In the genomic region with DNA sequence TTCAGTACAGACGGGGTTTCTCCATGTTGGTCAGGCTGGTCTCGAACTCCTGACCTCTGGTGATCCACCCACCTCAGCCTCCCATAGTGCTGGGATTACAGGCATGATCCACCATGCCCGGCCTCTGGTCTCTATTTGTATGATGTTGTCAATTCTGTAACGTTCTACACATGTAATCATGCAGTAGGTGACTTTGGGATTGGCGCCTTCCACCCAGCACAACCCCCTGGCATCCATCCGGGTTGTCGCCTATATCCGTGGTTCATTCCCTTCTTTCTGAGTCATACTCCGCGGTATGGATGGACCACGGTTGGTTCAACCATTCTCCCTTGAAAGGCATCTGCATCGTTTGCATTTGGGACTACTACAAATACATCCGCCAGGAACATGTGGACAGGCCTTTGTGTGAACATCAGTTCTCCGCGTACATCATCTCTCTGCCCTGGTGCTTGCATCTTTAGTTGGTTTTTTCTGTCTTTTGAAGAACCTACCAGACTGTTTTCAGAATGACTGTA, we compare ENCODE assay signal across 20 cellular contexts.
DNase-seq lines count a peak whose midpoint lies in the region; ATAC-seq and TF ChIP-seq lines count a peak whose summit lies in the region.
"Had no signal": no experiment of that assay in that cellular context is flagged by ENCODE, and none has a peak within 500 bp of the region (broad histone marks: within the 10 kb centered on the region; RNA-seq: fewer than 3 reads in every experiment).

No MANE protein-coding gene starts in this region.

- no peaks in the 10 kb centered on the region for H3F3A ChIP-seq in GM23248 (ENCODE audit: insufficient read depth)

- peak overlapping the region in 3 of 4 donors; percentile 80 to 94 (median 87) for H3K27ac ChIP-seq in Peyer's patch
- H3K27ac ChIP-seq in colonic mucosa: peak overlapping the region; percentile 25
- H3K27ac ChIP-seq in stomach: no peak overlapping the region
- no peak overlapping the region for H3K27ac ChIP-seq in GM23248
- H3K27ac ChIP-seq: RWPE1 had no signal

- no peak for DNase-seq in Calu3
- no peak for DNase-seq in Peyer's patch
- no peak for DNase-seq in colonic mucosa
- DNase-seq in stomach: peak; percentile 20
- DNase-seq in stimulated activated effector memory CD8-positive, alpha-beta T cell treated with anti-CD3 and anti-CD28 coated beads, Interleukin-12 subunit alpha, Interleukin-12 subunit beta, amount 100 ng/mL, for 72 hours (ENCODE audit: low spot score in 2 of 2): no peak
- no peak for DNase-seq in GM23248
- DNase-seq in AML-193 (lab: John Stamatoyannopoulos, UW): no peak
- no peak for DNase-seq in DMS 273 treated with DMSO at 0.1 percent for 48 hours (lab: John Stamatoyannopoulos, UW)
- DNase-seq: BE2C, DMS79 treated with DMSO at 0.1 percent for 48 hours, H9, Karpas-422, NCI-H1694, NCI-H2081, NCI-H2171, NCI-H446, NCI-H526 treated with DMSO at 0.1 percent for 48 hours, SIG-M5, SK-N-SH had no signal

- TF ChIP-seq POLR2A in Peyer's patch (IDR thresholded peaks at IDR 0.05) (no peak), stomach (IDR thresholded peaks at IDR 0.05) (no peak)

- no peaks in the 10 kb centered on the region for H3K27me3 ChIP-seq in Peyer's patch
- H3K27me3 ChIP-seq in colonic mucosa: no peaks in the 10 kb centered on the region
- H3K27me3 ChIP-seq in stomach: no peaks in the 10 kb centered on the region
- H3K27me3 ChIP-seq in GM23248 (replicated peaks; ENCODE audit: insufficient read depth): peaks cover 20% of the 10 kb centered on the region
- H3K27me3 ChIP-seq: BE2C had no signal

- CTCF ChIA-PET in Calu3 (lab: Charles Lee): no interaction called here

- intact Hi-C loops in Calu3 (cut with micrococcal nuclease; ENCODE audit: unreplicated experiment) (loop anchor here (10.0 kb wide), 1 partner anchor 69 kb away; no protein-coding TSS in a partner anchor), colonic mucosa (cut with DNase I) (no loop called here), stomach (cut with DNase I; ENCODE audit: low total_unique reads) (no loop called here)

- no TSS peak for BruUV-seq in Calu3 (replicated peaks; lab: Mats Ljungman, UMichigan)

- H3K9me3 Mint-ChIP-seq in Calu3 (ENCODE audit: low read depth, unreplicated experiment): no peaks in the 10 kb centered on the region
- peaks cover 4% of the 10 kb centered on the region for H3K9me3 Mint-ChIP-seq in stimulated activated effector memory CD8-positive, alpha-beta T cell treated with anti-CD3 and anti-CD28 coated beads, Interleukin-12 subunit alpha, Interleukin-12 subunit beta, amount 100 ng/mL, for 72 hours
- H3K9me3 Mint-ChIP-seq: H9 had no signal

- H4K20me1 ChIP-seq in GM23248 (ENCODE audit: insufficient read depth): no peaks in the 10 kb centered on the region

- peaks cover 55% of the 10 kb centered on the region for H3K4me1 Mint-ChIP-seq in Calu3 (ENCODE audit: low read depth, unreplicated experiment)
- H3K4me1 Mint-ChIP-seq in stimulated activated effector memory CD8-positive, alpha-beta T cell treated with anti-CD3 and anti-CD28 coated beads, Interleukin-12 subunit alpha, Interleukin-12 subunit beta, amount 100 ng/mL, for 72 hours: peaks cover 13% of the 10 kb centered on the region

- TF ChIP-seq CTCF in Calu3 (IDR thresholded peaks at IDR 0.05; ENCODE audit: unreplicated experiment) (no peak), Peyer's patch (IDR thresholded peaks at IDR 0.05) (no peak), colonic mucosa (IDR thresholded peaks at IDR 0.05) (no peak), stomach (IDR thresholded peaks at IDR 0.05) (no peak)

- no peak overlapping the region for H3K4me3 Mint-ChIP-seq in Calu3 (ENCODE audit: low read depth, unreplicated experiment)
- no peak overlapping the region for H3K4me3 Mint-ChIP-seq in stimulated activated effector memory CD8-positive, alpha-beta T cell treated with anti-CD3 and anti-CD28 coated beads, Interleukin-12 subunit alpha, Interleukin-12 subunit beta, amount 100 ng/mL, for 72 hours
- H3K4me3 Mint-ChIP-seq: H9 had no signal

- ATAC-seq in stimulated activated effector memory CD8-positive, alpha-beta T cell treated with anti-CD3 and anti-CD28 coated beads, Interleukin-12 subunit alpha, Interleukin-12 subunit beta, amount 100 ng/mL, for 72 hours: no peak

- in situ Hi-C loops in GM23248 (cut with MboI): no loop called here

- H3K9me3 ChIP-seq in Peyer's patch (no peaks in the 10 kb centered on the region), colonic mucosa (no peaks in the 10 kb centered on the region), stomach (no peaks in the 10 kb centered on the region), GM23248 (ENCODE audit: low read depth) (no peaks in the 10 kb centered on the region)
- H3K9me3 ChIP-seq: BE2C, SK-N-SH had no signal

- WGBS in stomach, 5 donors: 91 to 96% (median 94%) methylated on average over 15 of the region's 15 CpGs
- WGBS in GM23248 (ENCODE audit: low coverage in 1 of 2, low lambda C conversion rate in 2 of 2, missing lambda C conversion rate in 2 of 2), 2 experiments: 83 to 87% methylated on average over 15 of the region's 15 CpGs

- H3K9me2 ChIP-seq in GM23248 (ENCODE audit: insufficient read depth): no peaks in the 10 kb centered on the region
- H3K9me2 ChIP-seq: SK-N-SH had no signal

- H3K27ac Mint-ChIP-seq in Calu3 (ENCODE audit: unreplicated experiment): peak overlapping the region; percentile 77
- H3K27ac Mint-ChIP-seq in stimulated activated effector memory CD8-positive, alpha-beta T cell treated with anti-CD3 and anti-CD28 coated beads, Interleukin-12 subunit alpha, Interleukin-12 subunit beta, amount 100 ng/mL, for 72 hours: no peak overlapping the region

- H3K27me3 Mint-ChIP-seq in Calu3 (ENCODE audit: unreplicated experiment): no peaks in the 10 kb centered on the region

- TF ChIP-seq EP300 in stomach (IDR thresholded peaks at IDR 0.05): no peak

- H3K79me2 ChIP-seq in GM23248 (ENCODE audit: insufficient read depth): no peaks in the 10 kb centered on the region

- H3K9ac ChIP-seq in colonic mucosa (ENCODE audit: low read depth in 2 of 2, low read length in 2 of 2) (peak overlapping the region in 1 of 2 donors; percentile 89), GM23248 (no peak overlapping the region)
- H3K9ac ChIP-seq: SK-N-SH had no signal

- H3K36me3 Mint-ChIP-seq in Calu3 (ENCODE audit: insufficient read depth, unreplicated experiment): no peaks in the 10 kb centered on the region
- no peaks in the 10 kb centered on the region for H3K36me3 Mint-ChIP-seq in stimulated activated effector memory CD8-positive, alpha-beta T cell treated with anti-CD3 and anti-CD28 coated beads, Interleukin-12 subunit alpha, Interleukin-12 subunit beta, amount 100 ng/mL, for 72 hours

- H3K4me2 ChIP-seq in GM23248 (ENCODE audit: unreplicated experiment): no peak overlapping the region
- H3K4me2 ChIP-seq: SK-N-SH had no signal

- H3K36me3 ChIP-seq in Peyer's patch (no peaks in the 10 kb centered on the region), colonic mucosa (no peaks in the 10 kb centered on the region), stomach (no peaks in the 10 kb centered on the region), GM23248 (ENCODE audit: low read depth) (no peaks in the 10 kb centered on the region)
- H3K36me3 ChIP-seq: BE2C had no signal

- no peak overlapping the region for H2AFZ ChIP-seq in GM23248

- H3K4me1 ChIP-seq in Peyer's patch (peaks cover 0 to 43% (median 0%) of the 10 kb centered on the region in 4 donors), colonic mucosa (peaks cover 25% of the 10 kb centered on the region), stomach (peaks cover 12 to 36% (median 18%) of the 10 kb centered on the region in 4 donors), GM23248 (ENCODE audit: insufficient read depth) (peaks cover 22% of the 10 kb centered on the region)

- H3K4me3 ChIP-seq in Peyer's patch (no peak overlapping the region), colonic mucosa (no peak overlapping the region), stomach (no peak overlapping the region), GM23248 (no peak overlapping the region)

Comparison
In these comparisons a context has a peak if more than half of its experiments do, and no peak if none do; other contexts are left out.
1. H3K27ac ChIP-seq: peak in Peyer's patch (3 of 4) and colonic mucosa (single experiment); none in stomach (0 of 5) and GM23248 (single experiment).